Comparison of ENCODE assay signal across 27 cellular contexts in genomic region chr22:50298266-50298637, GRCh38. TPM values are rescaled to one million over a fixed set of nuclear protein-coding genes. Genes with fewer than 3 reads are reported as not detected.
A peak's percentile ranks its signal among the peaks of the same experiment; 100 is the strongest.
DNase-seq lines count a peak whose midpoint lies in the region; ATAC-seq and TF ChIP-seq lines count a peak whose summit lies in the region.
"Had no signal": no experiment of that assay in that cellular context is flagged by ENCODE, and none has a peak within 500 bp of the region (broad histone marks: within the 10 kb centered on the region; RNA-seq: fewer than 3 reads in every experiment).

No MANE protein-coding gene starts in this region.

- H3K27ac ChIP-seq in HCT116 (ENCODE audit: low read depth, low read length) (peak overlapping the region; percentile 95; the same call in 1 of the 2 replicates), lower lobe of right lung (peak overlapping the region; percentile 93), substantia nigra (ENCODE audit: low read depth, low read length, poor library complexity, severe bottlenecking) (no peak overlapping the region)
- H3K27ac ChIP-seq: neutrophil, PC-9, SJSA1 had no signal

- peak overlapping the region; percentile 80 for H3K9ac ChIP-seq in HCT116 (ENCODE audit: low read length)

- no peak for TF ChIP-seq RAD21 in HCT116 (IDR thresholded peaks at IDR 0.05; ENCODE audit: low read depth)

- H3K36me3 Mint-ChIP-seq in chondrocyte (ENCODE audit: low read depth) (no peaks in the 10 kb centered on the region), type B pancreatic cell (no peaks in the 10 kb centered on the region)
- H3K36me3 Mint-ChIP-seq: activated CD4-positive, alpha-beta memory T cell treated with anti-CD3 and anti-CD28 coated beads for 36 hours; activated naive CD4-positive, alpha-beta T cell treated with anti-CD3 and anti-CD28 coated beads, Interleukin-2, amount 50 U/mL, for 24 hours had no signal

- peak overlapping the region; percentile 98 for H3K4me2 ChIP-seq in HCT116 (ENCODE audit: low read length)
- H3K4me2 ChIP-seq: PC-9 had no signal

- intact Hi-C loops in HCT116 (cut with micrococcal nuclease) = no loop called here
- intact Hi-C loops in lower lobe of right lung (cut with DNase I) = no loop called here

- H3K9me3 ChIP-seq in HCT116 (ENCODE audit: control insufficient read depth in 1 of 2, insufficient read depth in 1 of 2, low read depth in 1 of 2, low read length in 2 of 2) (no peaks in the 10 kb centered on the region), lower lobe of right lung (no peaks in the 10 kb centered on the region)
- H3K9me3 ChIP-seq: neutrophil, SJSA1, thoracic aorta had no signal

- ATAC-seq in HCT116 (no peak), lower lobe of right lung (no peak), GM18502 (IDR thresholded peaks at IDR 0.05; ENCODE audit: poor library complexity, unreplicated experiment) (no peak), GM19395 (IDR thresholded peaks at IDR 0.05; ENCODE audit: unreplicated experiment) (no peak)
- ATAC-seq: GM12878, left colon had no signal

- no peak for TF ChIP-seq POLR2A in HCT116 (IDR thresholded peaks at IDR 0.05; ENCODE audit: borderline replicate concordance, extremely low read depth, insufficient read depth, insufficient read length)

- H3K9me2 ChIP-seq in HCT116 (ENCODE audit: insufficient read depth) = no peaks in the 10 kb centered on the region

- RAD21 ChIA-PET in HCT116 (lab: Charles Lee; ENCODE audit: low non-redundant PET in 1 of 2, low total read pairs in 2 of 2, uncharacterized antibody in 2 of 2, unreplicated experiment in 2 of 2) = interaction anchor here in 1 of 2 experiments (0.6 kb wide), 1 partner anchor 37 kb away, joined by 3 read pairs; no protein-coding TSS in a partner anchor

- TF ChIP-seq CTCF in HCT116 (IDR thresholded peaks at IDR 0.05 in 2 of 3, conservative IDR thresholded peaks at IDR 0.05 in 1 of 3; ENCODE audit: borderline replicate concordance in 1 of 3, insufficient read depth in 1 of 3, low read depth in 2 of 3, low read length in 2 of 3) (no peak), chondrocyte (IDR thresholded peaks at IDR 0.05) (no peak), lower lobe of right lung (IDR thresholded peaks at IDR 0.05) (no peak), type B pancreatic cell (conservative IDR thresholded peaks at IDR 0.05) (no peak)

- H3K4me1 Mint-ChIP-seq in chondrocyte (ENCODE audit: low read depth) (peaks cover 74% of the 10 kb centered on the region), type B pancreatic cell (ENCODE audit: unreplicated experiment) (peaks cover 17% of the 10 kb centered on the region)
- H3K4me1 Mint-ChIP-seq: activated naive CD4-positive, alpha-beta T cell treated with anti-CD3 and anti-CD28 coated beads, Interleukin-2, amount 50 U/mL, for 24 hours had no signal

- H2AFZ ChIP-seq in HCT116 (ENCODE audit: low read depth, low read length, poor library complexity, severe bottlenecking) = no peak overlapping the region
- H2AFZ ChIP-seq: PC-9 had no signal

- H3K79me2 ChIP-seq in HCT116 (ENCODE audit: insufficient read depth, low read length) = peaks cover 99% of the 10 kb centered on the region

- CTCF ChIA-PET in HCT116 (lab: Charles Lee) = no interaction called here

- H3K4me3 Mint-ChIP-seq in chondrocyte (ENCODE audit: unreplicated experiment) (no peak overlapping the region), type B pancreatic cell (peak overlapping the region; percentile 70)
- H3K4me3 Mint-ChIP-seq: activated CD4-positive, alpha-beta memory T cell treated with anti-CD3 and anti-CD28 coated beads for 36 hours; activated naive CD4-positive, alpha-beta T cell treated with anti-CD3 and anti-CD28 coated beads, Interleukin-2, amount 50 U/mL, for 24 hours; activated T-cell treated with anti-CD3 and anti-CD28 coated beads, Interleukin-2, amount 50 U/mL, for 24 hours had no signal

- DNase-seq in HCT116 (ENCODE audit: low read depth, low spot score) = no peak
- DNase-seq in chondrocyte (ENCODE audit: low spot score) = no peak
- DNase-seq in lower lobe of right lung = no peak
- DNase-seq in type B pancreatic cell (ENCODE audit: extremely low spot score, unreplicated experiment) = no peak
- no peak for DNase-seq in substantia nigra (lab: John Stamatoyannopoulos, UW)
- DNase-seq: activated B cell treated with CpG ODN at 0.5 μM for 24 hours; activated CD4-positive, alpha-beta memory T cell treated with anti-CD3 and anti-CD28 coated beads for 36 hours; activated T-cell treated with anti-CD3 and anti-CD28 coated beads, Interleukin-2, amount 50 U/mL, for 24 hours; dorsolateral prefrontal cortex; erythroblast; GF-D8; H9; left colon; MM.1S; NCI-H1436 treated with DMSO at 0.1 percent for 48 hours; NCI-H226; NCI-H82; PC-9; retina; stimulated activated CD4-positive, alpha-beta T cell treated with anti-CD3 and anti-CD28 coated beads, Interleukin-15, amount 100 ng/mL, for 24 hours had no signal

- TSS peak; percentile 46 for BruUV-seq in HCT116 (replicated peaks; lab: Mats Ljungman, UMichigan)

- H3K36me3 ChIP-seq in HCT116 (ENCODE audit: control insufficient read depth in 1 of 2, insufficient read depth in 2 of 2, low read length in 2 of 2) (peaks cover 2 to 7% of the 10 kb centered on the region in 2 experiments; a peak in 1 of 4 replicates), lower lobe of right lung (peaks cover 2% of the 10 kb centered on the region)
- H3K36me3 ChIP-seq: neutrophil, thoracic aorta had no signal

- POLR2A ChIA-PET in HCT116 (lab: Charles Lee) = no interaction called here

- H3K4me3 ChIP-seq in HCT116 (replicated peaks in 1 of 2; ENCODE audit: low read depth in 1 of 2, low read length in 2 of 2) (no peak overlapping the region), lower lobe of right lung (no peak overlapping the region)
- H3K4me3 ChIP-seq: GM12878, PC-9, SJSA1, thoracic aorta had no signal

- peaks cover 68 to 99% of the 10 kb centered on the region in 2 experiments for H3K4me1 ChIP-seq in HCT116 (ENCODE audit: control insufficient read depth in 1 of 2, insufficient read depth in 2 of 2, low read length in 2 of 2)
- peaks cover 97% of the 10 kb centered on the region for H3K4me1 ChIP-seq in lower lobe of right lung

- H3K27me3 ChIP-seq in HCT116 (ENCODE audit: insufficient read depth, low read length) = no peaks in the 10 kb centered on the region
- no peaks in the 10 kb centered on the region for H3K27me3 ChIP-seq in lower lobe of right lung (ENCODE audit: low read depth)
- H3K27me3 ChIP-seq: SJSA1 had no signal

- peak overlapping the region; percentile 54 for H3K27ac Mint-ChIP-seq in chondrocyte (ENCODE audit: unreplicated experiment)
- peak overlapping the region; percentile 82 for H3K27ac Mint-ChIP-seq in type B pancreatic cell
- H3K27ac Mint-ChIP-seq: activated B cell treated with CpG ODN at 0.5 μM for 24 hours; activated CD4-positive, alpha-beta memory T cell treated with anti-CD3 and anti-CD28 coated beads for 36 hours; activated T-cell treated with anti-CD3 and anti-CD28 coated beads, Interleukin-2, amount 50 U/mL, for 24 hours had no signal

- H4K20me1 ChIP-seq in HCT116 (ENCODE audit: insufficient read depth) = no peaks in the 10 kb centered on the region

- H3K9me3 Mint-ChIP-seq in chondrocyte (ENCODE audit: low read depth) = no peaks in the 10 kb centered on the region
- no peaks in the 10 kb centered on the region for H3K9me3 Mint-ChIP-seq in type B pancreatic cell
- H3K9me3 Mint-ChIP-seq: activated B cell treated with CpG ODN at 0.5 μM for 24 hours; activated CD4-positive, alpha-beta memory T cell treated with anti-CD3 and anti-CD28 coated beads for 36 hours; activated naive CD4-positive, alpha-beta T cell treated with anti-CD3 and anti-CD28 coated beads, Interleukin-2, amount 50 U/mL, for 24 hours; activated T-cell treated with anti-CD3 and anti-CD28 coated beads, Interleukin-2, amount 50 U/mL, for 24 hours; H9 had no signal

- H3K27me3 Mint-ChIP-seq in chondrocyte (ENCODE audit: low read depth) (no peaks in the 10 kb centered on the region), type B pancreatic cell (no peaks in the 10 kb centered on the region)

TF ChIP-seq in HCT116, 20 proteins besides CTCF, POLR2A, EP300 and RAD21 (continues in another document):
- no peak for TF ChIP-seq JUND (IDR thresholded peaks at IDR 0.05)
- TF ChIP-seq SIN3A (IDR thresholded peaks at IDR 0.05; ENCODE audit: low read depth) = no peak
- TF ChIP-seq ATF3 (IDR thresholded peaks at IDR 0.05) = no peak
- no peak for TF ChIP-seq EZH2phosphoT487 (IDR thresholded peaks at IDR 0.05; ENCODE audit: borderline replicate concordance)
- no peak for TF ChIP-seq TCF7L2 (IDR thresholded peaks at IDR 0.05; ENCODE audit: borderline replicate concordance, extremely low read depth, insufficient read depth, insufficient read length)
- TF ChIP-seq FOSL1 (IDR thresholded peaks at IDR 0.05; ENCODE audit: low read depth) = no peak
- no peak for TF ChIP-seq SP1 (IDR thresholded peaks at IDR 0.05; ENCODE audit: low read depth)
- TF ChIP-seq CBX3 (IDR thresholded peaks at IDR 0.05; ENCODE audit: low read depth) = no peak
- TF ChIP-seq POLR2AphosphoS5 (IDR thresholded peaks at IDR 0.05; ENCODE audit: low read depth, low read length) = no peak
- no peak for TF ChIP-seq ZFX (IDR thresholded peaks at IDR 0.05)
- no peak for TF ChIP-seq EZH2 (IDR thresholded peaks at IDR 0.05)

RNA-seq across cellular contexts. Expression of gene PLXNB2, which starts 9.2 kb away (rescaled TPM):
- total RNA-seq in HCT116 (2021; ENCODE audit: unreplicated experiment) = 236 TPM
- polyA plus RNA-seq in HCT116 (2012) = 192 and 208 TPM in 2 replicates
- total RNA-seq in chondrocyte = 300 to 356 TPM (median 346 TPM) in 3 replicates
- total RNA-seq in lower lobe of right lung = 256 TPM
- 352 and 500 TPM in 2 replicates for total RNA-seq in type B pancreatic cell (ENCODE audit: low replicate concordance)

RNA-seq across cellular contexts. Expression of gene MAPK11, which starts 28.1 kb away (rescaled TPM):
- total RNA-seq in HCT116 (2021; ENCODE audit: unreplicated experiment) (19.3 TPM), chondrocyte (9.3 to 19.9 TPM (median 17.7 TPM) in 3 replicates), lower lobe of right lung (13.1 TPM), type B pancreatic cell (ENCODE audit: low replicate concordance) (4.0 and 7.4 TPM in 2 replicates)
- polyA plus RNA-seq in HCT116 (2012) = 15.7 and 17.2 TPM in 2 replicates

RNA-seq across cellular contexts. Expression of gene DENND6B, which starts 28.6 kb away (rescaled TPM):
- total RNA-seq in HCT116 (2021; ENCODE audit: unreplicated experiment) (11.0 TPM), chondrocyte (7.7 to 8.8 TPM (median 8.1 TPM) in 3 replicates), lower lobe of right lung (14.4 TPM), type B pancreatic cell (ENCODE audit: low replicate concordance) (22.1 and 25.6 TPM in 2 replicates)
- 7.8 and 9.1 TPM in 2 replicates for polyA plus RNA-seq in HCT116 (2012)

RNA-seq across cellular contexts. Expression of gene MAPK12, which starts 36.8 kb away (rescaled TPM):
- total RNA-seq in HCT116 (2021; ENCODE audit: unreplicated experiment) (86.7 TPM), chondrocyte (34.6 to 46.6 TPM (median 44.7 TPM) in 3 replicates), lower lobe of right lung (11.9 TPM), type B pancreatic cell (ENCODE audit: low replicate concordance) (11.4 and 31.3 TPM in 2 replicates)
- 61.5 and 61.8 TPM in 2 replicates for polyA plus RNA-seq in HCT116 (2012)

RNA-seq across cellular contexts. Expression of gene PPP6R2, which starts 44.9 kb away (rescaled TPM):
- total RNA-seq in HCT116 (2021; ENCODE audit: unreplicated experiment) (61.3 TPM), chondrocyte (46.2 to 53.1 TPM (median 47.1 TPM) in 3 replicates), lower lobe of right lung (52.5 TPM), type B pancreatic cell (ENCODE audit: low replicate concordance) (56.4 and 62.8 TPM in 2 replicates)
- polyA plus RNA-seq in HCT116 (2012) = 52.7 and 53.5 TPM in 2 replicates
